Comparison of ENCODE assay signal across 10 cellular contexts in the genomic region with DNA sequence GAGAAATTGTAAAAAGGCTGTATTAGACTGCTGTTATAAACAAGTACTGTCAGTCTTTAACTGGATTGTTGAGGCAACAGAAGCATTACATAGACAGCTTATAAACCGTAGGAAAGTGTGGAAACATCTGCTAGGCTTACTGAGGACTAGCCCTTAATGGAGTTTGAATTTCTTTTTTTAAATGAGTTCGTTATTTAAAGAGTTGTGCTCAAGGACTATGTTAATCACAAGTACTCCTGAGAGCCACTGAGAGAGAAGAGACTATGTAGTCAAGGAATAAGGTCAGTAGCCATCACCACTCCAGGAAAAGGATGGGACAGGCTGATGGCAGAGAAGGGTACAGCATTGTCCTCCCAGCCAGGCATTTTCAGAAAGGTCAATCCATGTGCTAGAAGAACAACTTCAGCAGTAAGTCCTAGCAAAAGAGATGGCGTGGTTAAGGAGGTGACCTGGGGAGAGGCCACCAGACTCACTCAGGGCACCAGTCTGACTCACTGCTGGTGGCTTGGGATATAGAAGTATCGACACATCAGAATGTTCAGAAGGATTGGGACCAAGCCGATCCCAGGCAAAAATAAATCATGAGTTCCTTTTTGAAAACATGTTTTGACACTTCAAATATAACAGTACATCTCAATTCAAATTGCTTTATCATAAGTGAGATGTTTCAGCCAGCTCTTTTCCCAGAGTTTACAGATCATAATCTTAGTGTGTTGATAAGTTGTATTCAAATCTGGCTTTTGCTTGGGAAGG. TPM values are rescaled to one million over a fixed set of nuclear protein-coding genes. Genes with fewer than 3 reads are reported as not detected.
DNase-seq lines count a peak whose midpoint lies in the region; ATAC-seq and TF ChIP-seq lines count a peak whose summit lies in the region.
"Had no signal": no experiment of that assay in that cellular context is flagged by ENCODE, and none has a peak within 500 bp of the region (broad histone marks: within the 10 kb centered on the region; RNA-seq: fewer than 3 reads in every experiment).

No MANE protein-coding gene starts in this region.

- no peak overlapping the region for H3K4me2 ChIP-seq in IMR-90 (ENCODE audit: low read depth, low read length)

- no peaks in the 10 kb centered on the region for H3K27me3 Mint-ChIP-seq in activated T-cell treated with anti-CD3 and anti-CD28 coated beads, Interleukin-2, amount 50 U/mL, for 72 hours (ENCODE audit: low read depth)

- no peak overlapping the region for H4K91ac ChIP-seq in IMR-90 (ENCODE audit: insufficient read depth, low read depth, low read length)

- peaks cover 21 to 45% of the 10 kb centered on the region in 2 experiments for H3K79me1 ChIP-seq in IMR-90 (ENCODE audit: low read depth in 1 of 2, low read length in 2 of 2)

- peak; percentile 41 for ATAC-seq in IMR-90 (ENCODE audit: low read depth)
- peak; percentile 22 to 33 for ATAC-seq in activated T-cell treated with anti-CD3 and anti-CD28 coated beads, Interleukin-2, amount 50 U/mL, for 72 hours (replicated peaks in 1 of 2)
- no peak for ATAC-seq in HG02763 (IDR thresholded peaks at IDR 0.05; ENCODE audit: unreplicated experiment)
- ATAC-seq in GM21447 (IDR thresholded peaks at IDR 0.05; ENCODE audit: unreplicated experiment) = no peak
- ATAC-seq in GM21367 (IDR thresholded peaks at IDR 0.05; ENCODE audit: unreplicated experiment) = no peak

- H3K9ac ChIP-seq in IMR-90 (ENCODE audit: low read depth, low read length) (no peak overlapping the region), liver (ENCODE audit: low read depth in 1 of 2, low read length in 2 of 2) (no peak overlapping the region)

- no peak overlapping the region for H2AFZ ChIP-seq in IMR-90 (replicated peaks; ENCODE audit: low read length, poor library complexity)

- no peak for TF ChIP-seq CTCF in IMR-90 (conservative IDR thresholded peaks at IDR 0.05; ENCODE audit: low read depth, low read length)
- TF ChIP-seq CTCF in liver (IDR thresholded peaks at IDR 0.05; ENCODE audit: low read depth, low read length, missing input control) = peak; percentile 1

- H4K5ac ChIP-seq in IMR-90 (ENCODE audit: low read depth, low read length) = peak overlapping the region; percentile 6; the same call in 1 of the 2 replicates

- H3K4ac ChIP-seq in IMR-90 (ENCODE audit: low read depth, low read length) = no peak overlapping the region

- peak overlapping the region; percentile 89 for H3K27ac Mint-ChIP-seq in activated T-cell treated with anti-CD3 and anti-CD28 coated beads, Interleukin-2, amount 50 U/mL, for 72 hours

- H3K9me3 ChIP-seq in IMR-90 (ENCODE audit: control insufficient read depth, insufficient read depth, low read length) (no peaks in the 10 kb centered on the region), liver (ENCODE audit: control insufficient read depth in 4 of 4, low read length in 3 of 4) (no peaks in the 10 kb centered on the region)

- dilution Hi-C loops in IMR-90 (cut with HindIII; ENCODE audit: low sequenced_read_pairs, unreplicated experiment) = no loop called here

- peaks cover 48% of the 10 kb centered on the region for H4K20me1 ChIP-seq in IMR-90 (ENCODE audit: insufficient read depth, low read length)

- H3K27me3 ChIP-seq in IMR-90 (ENCODE audit: control insufficient read depth, insufficient read depth, low read length) = no peaks in the 10 kb centered on the region
- H3K27me3 ChIP-seq in liver (ENCODE audit: control insufficient read depth in 4 of 4, insufficient read depth in 4 of 4, low read length in 3 of 4) = no peaks in the 10 kb centered on the region

- H2AK9ac ChIP-seq in IMR-90 (replicated peaks; ENCODE audit: low read depth, low read length, poor library complexity) = no peak overlapping the region

- in situ Hi-C loops in IMR-90 (cut with MboI; ENCODE audit: low sequenced_read_pairs) = loop anchor here (10.0 kb wide), 2 partner anchors 224 to 1094 kb away; no protein-coding TSS in a partner anchor

- peak; percentile 45 for TF ChIP-seq POLR2A in IMR-90 (IDR thresholded peaks at IDR 0.05; ENCODE audit: low read depth, low read length)

- TF ChIP-seq RAD21 in IMR-90 (IDR thresholded peaks at IDR 0.05; ENCODE audit: low read length) (no peak), liver (IDR thresholded peaks at IDR 0.05) (no peak)

- no peak overlapping the region for H3K18ac ChIP-seq in IMR-90 (ENCODE audit: low read depth, low read length)

- H3K9me1 ChIP-seq in IMR-90 (ENCODE audit: insufficient read depth, low read length) = peaks cover 13% of the 10 kb centered on the region

- H3K14ac ChIP-seq in IMR-90 (replicated peaks; ENCODE audit: low read depth, low read length) = no peak overlapping the region

- H4K8ac ChIP-seq in IMR-90 (ENCODE audit: low read depth in 2 of 2, low read length in 2 of 2) = peak overlapping the region in 1 of 2 experiments; percentile 58; a peak in 1 of 4 replicates

- no peak overlapping the region for H2BK120ac ChIP-seq in IMR-90 (ENCODE audit: low read depth, low read length)

- no peaks in the 10 kb centered on the region for H3K9me3 Mint-ChIP-seq in activated T-cell treated with anti-CD3 and anti-CD28 coated beads, Interleukin-2, amount 50 U/mL, for 72 hours

- CTCF ChIA-PET in IMR-90 (lab: Yijun Ruan, JAX) = no interaction called here

- POLR2A ChIA-PET in IMR-90 (lab: Charles Lee; ENCODE audit: unreplicated experiment) = interaction anchor here (0.6 kb wide), 1 partner anchor 150 kb away, joined by 14 read pairs; no protein-coding TSS in a partner anchor

- intact Hi-C loops in IMR-90 (cut with micrococcal nuclease) = loop anchor here (10.0 kb wide), 1 partner anchor 1274 kb away; no protein-coding TSS in a partner anchor

- BruUV-seq in IMR-90 (replicated peaks; lab: Mats Ljungman, UMichigan) = no TSS peak

- no peak overlapping the region for H2BK5ac ChIP-seq in IMR-90 (ENCODE audit: low read depth, low read length, poor library complexity, severe bottlenecking)

- H2BK20ac ChIP-seq in IMR-90 (ENCODE audit: low read depth, low read length) = no peak overlapping the region

- H3K4me3 Mint-ChIP-seq in activated T-cell treated with anti-CD3 and anti-CD28 coated beads, Interleukin-2, amount 50 U/mL, for 72 hours = no peak overlapping the region

- H3K23ac ChIP-seq in IMR-90 (ENCODE audit: low read depth, low read length) = 0 out of 2 replicates have a peak overlapping the region, but pooled peaks have one; percentile 8

- H3K4me1 ChIP-seq in IMR-90 (ENCODE audit: control insufficient read depth, insufficient read depth, low read length) = peaks cover 4% of the 10 kb centered on the region
- H3K4me1 ChIP-seq in liver (ENCODE audit: control insufficient read depth in 4 of 4, insufficient read depth in 4 of 4, low read length in 3 of 4) = peaks cover 0 to 9% (median 6%) of the 10 kb centered on the region in 4 donors

- no peak overlapping the region for H2BK15ac ChIP-seq in IMR-90 (ENCODE audit: low read depth, low read length)

- H3K4me3 ChIP-seq in IMR-90 (ENCODE audit: insufficient read depth, low read depth, low read length) (no peak overlapping the region), liver (ENCODE audit: low read depth in 1 of 3, low read length in 3 of 3) (no peak overlapping the region)

- H3K56ac ChIP-seq in IMR-90 (ENCODE audit: extremely low read depth, insufficient read depth, low read length) = no peak overlapping the region

- 40% methylated on average over 1 of the region's 5 CpGs; no CpG with 5 or more reads in 1 of the 2 experiments for WGBS in IMR-90 (ENCODE audit: extremely low coverage in 2 of 2, insufficient read length in 1 of 2), 2 experiments
- 85% methylated on average over 5 of the region's 5 CpGs for WGBS in liver

- peak; percentile 77 for DNase-seq in DMS 273 (lab: John Stamatoyannopoulos, UW; ENCODE audit: unreplicated experiment)
- peak; percentile 52 for DNase-seq in IMR-90
- DNase-seq in activated T-cell treated with anti-CD3 and anti-CD28 coated beads, Interleukin-2, amount 50 U/mL, for 72 hours = no peak
- no peak for DNase-seq in NCI-H146 (lab: John Stamatoyannopoulos, UW)
- DNase-seq: amniotic stem cell, MM.1S had no signal

- no peak overlapping the region; the same call in 1 of the 2 replicates for H2AK5ac ChIP-seq in IMR-90 (ENCODE audit: low read depth, low read length)

- H3K27ac ChIP-seq in IMR-90 (ENCODE audit: insufficient read depth, low read length) = peak overlapping the region; percentile 42; the same call in 1 of the 2 replicates
- no peak overlapping the region for H3K27ac ChIP-seq in liver (ENCODE audit: low read depth in 1 of 2, low read length in 2 of 2)

- H3K4me1 Mint-ChIP-seq in activated T-cell treated with anti-CD3 and anti-CD28 coated beads, Interleukin-2, amount 50 U/mL, for 72 hours (ENCODE audit: low read depth) = peaks cover 40% of the 10 kb centered on the region

- H3K36me3 ChIP-seq in IMR-90 (ENCODE audit: control insufficient read depth, insufficient read depth, low read length) = peaks cover 32% of the 10 kb centered on the region
- peaks cover 7 to 41% (median 30%) of the 10 kb centered on the region in 4 donors for H3K36me3 ChIP-seq in liver (ENCODE audit: control insufficient read depth in 4 of 4, insufficient read depth in 3 of 4, low read depth in 1 of 4, low read length in 3 of 4)

- H3K36me3 Mint-ChIP-seq in activated T-cell treated with anti-CD3 and anti-CD28 coated beads, Interleukin-2, amount 50 U/mL, for 72 hours (ENCODE audit: insufficient read depth in 2 of 2) = peaks cover 28 to 36% of the 10 kb centered on the region in 2 donors

TF ChIP-seq in IMR-90, 13 proteins besides CTCF, POLR2A, EP300 and RAD21 (continues in another document):
- no peak for TF ChIP-seq SMC3 (IDR thresholded peaks at IDR 0.05; ENCODE audit: low read depth, low read length)

TF ChIP-seq in liver, 16 proteins besides CTCF, POLR2A, EP300 and RAD21:
- TF ChIP-seq, protein P1, sequence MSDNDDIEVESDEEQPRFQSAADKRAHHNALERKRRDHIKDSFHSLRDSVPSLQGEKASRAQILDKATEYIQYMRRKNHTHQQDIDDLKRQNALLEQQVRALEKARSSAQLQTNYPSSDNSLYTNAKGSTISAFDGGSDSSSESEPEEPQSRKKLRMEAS (IDR thresholded peaks at IDR 0.05) = no peak
- no peak for TF ChIP-seq NR2F2 (IDR thresholded peaks at IDR 0.05)
TF ChIP-seq in liver: peak in this region for 0.

RNA-seq across cellular contexts. Expression of a gene that starts 6.4 kb away (rescaled TPM):
- 1,529 and 2,604 TPM in 2 replicates for total RNA-seq in IMR-90 (2012; rRNA removed)
- polyA plus RNA-seq in IMR-90 (2012; rRNA removed) = 3,906 and 3,925 TPM in 2 replicates
- polyA plus RNA-seq in IMR-90 (2012; cell fraction: cytosol; rRNA removed) = 4,661 and 5,209 TPM in 2 replicates
- 958 and 2,207 TPM in 2 replicates for polyA plus RNA-seq in IMR-90 (2012; cell fraction: nucleus; rRNA removed; ENCODE audit: low replicate concordance)
- total RNA-seq in activated T-cell treated with anti-CD3 and anti-CD28 coated beads, Interleukin-2, amount 50 U/mL, for 72 hours = 1,000 to 10,000 TPM; 1,863 to 1,938 TPM
- 100 to 1,000 TPM; 355 to 942 TPM for total RNA-seq in liver
- 1,000 to 10,000 TPM in 1 of 2 donors, 100 to 1,000 TPM in 1; 276 to 1,191 TPM for polyA plus RNA-seq in liver

RNA-seq across cellular contexts. Expression of a gene that starts 22.4 kb away (rescaled TPM):
- total RNA-seq in IMR-90 (2012; rRNA removed) (2.5 and 6.4 TPM in 2 replicates), liver (1 to 10 TPM; 5.6 to 6.7 TPM)
- polyA plus RNA-seq in IMR-90 (2012; rRNA removed) (1.7 and 2.4 TPM in 2 replicates), liver (1 to 10 TPM; 3.5 to 4.7 TPM)
- 0.41 and 0.60 TPM in 2 replicates for polyA plus RNA-seq in IMR-90 (2012; cell fraction: cytosol; rRNA removed)
- polyA plus RNA-seq in IMR-90 (2012; cell fraction: nucleus; rRNA removed; ENCODE audit: low replicate concordance) = 0.36 and 3.9 TPM in 2 replicates
- 1 to 10 TPM; 5.1 to 6.9 TPM for total RNA-seq in activated T-cell treated with anti-CD3 and anti-CD28 coated beads, Interleukin-2, amount 50 U/mL, for 72 hours

Comparison
In these comparisons a context has a peak if more than half of its experiments do, and no peak if none do; other contexts are left out.
1. DNase-seq: peak in DMS 273 (single experiment) and IMR-90 (single experiment); none in activated T-cell treated with anti-CD3 and anti-CD28 coated beads, Interleukin-2, amount 50 U/mL, for 72 hours (0 of 2) and NCI-H146 (single experiment).
2. ATAC-seq: peak in IMR-90 (single experiment) and activated T-cell treated with anti-CD3 and anti-CD28 coated beads, Interleukin-2, amount 50 U/mL, for 72 hours (2 of 2); none in HG02763 (single experiment), GM21447 (single experiment) and GM21367 (single experiment).